In the genomic region with DNA sequence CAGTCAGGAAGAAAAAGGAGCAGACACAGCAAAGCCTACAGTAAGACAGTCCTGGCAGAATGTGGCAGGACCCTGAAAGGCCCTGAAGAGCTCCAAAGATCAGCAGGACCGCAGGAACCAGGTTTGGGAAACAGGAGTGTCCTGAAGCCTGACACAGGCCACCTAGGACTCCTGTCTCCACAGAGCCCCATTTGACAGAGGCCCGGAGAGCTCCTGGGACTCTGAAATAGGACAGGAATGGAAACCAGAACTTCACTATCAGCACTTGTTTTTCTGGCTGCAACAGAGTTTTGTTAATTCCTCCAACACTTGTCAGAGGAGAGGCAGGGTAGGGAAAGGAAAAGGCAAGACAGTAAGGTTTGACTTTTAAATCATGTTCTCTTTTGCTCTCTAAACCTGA, we compare ENCODE assay signal across 2 cellular contexts.
TF ChIP-seq lines count a peak whose summit lies in the region.

No MANE protein-coding gene starts in this region.

TF ChIP-seq in HepG2, 621 proteins besides CTCF, POLR2A, EP300 and RAD21:
- TF ChIP-seq ZNF670 (CRISPR knock-in tag; IDR thresholded peaks at IDR 0.05; ENCODE audit: borderline replicate concordance) (0 out of 2 replicates have a peak, but pooled peaks have one; percentile 42), HDAC1 (CRISPR knock-in tag; IDR thresholded peaks at IDR 0.05) (0 out of 2 replicates have a peak, but pooled peaks have one; percentile 35), FOXK1 (CRISPR knock-in tag; IDR thresholded peaks at IDR 0.05; ENCODE audit: borderline replicate concordance, low read depth) (no peak), ZFP82 (CRISPR knock-in tag; IDR thresholded peaks at IDR 0.05; ENCODE audit: borderline replicate concordance) (0 out of 2 replicates have a peak, but pooled peaks have one; percentile 30)

TF ChIP-seq in SK-N-SH, 30 proteins besides CTCF, POLR2A, EP300 and RAD21:
- TF ChIP-seq FOSL2 (IDR thresholded peaks at IDR 0.05; ENCODE audit: borderline replicate concordance, low read depth) (no peak), ELF1 (IDR thresholded peaks at IDR 0.05) (no peak), NRF1 (IDR thresholded peaks at IDR 0.05; ENCODE audit: low read depth, low read length) (no peak), JUND (IDR thresholded peaks at IDR 0.05) (no peak), FOXM1 (IDR thresholded peaks at IDR 0.05; ENCODE audit: low read depth) (no peak), TEAD4 (IDR thresholded peaks at IDR 0.05; ENCODE audit: borderline replicate concordance, insufficient read depth) (no peak), NFIC (IDR thresholded peaks at IDR 0.05; ENCODE audit: borderline replicate concordance) (no peak), YY1 (IDR thresholded peaks at IDR 0.05; ENCODE audit: low read depth) (no peak)
- TF ChIP-seq, protein P1, sequence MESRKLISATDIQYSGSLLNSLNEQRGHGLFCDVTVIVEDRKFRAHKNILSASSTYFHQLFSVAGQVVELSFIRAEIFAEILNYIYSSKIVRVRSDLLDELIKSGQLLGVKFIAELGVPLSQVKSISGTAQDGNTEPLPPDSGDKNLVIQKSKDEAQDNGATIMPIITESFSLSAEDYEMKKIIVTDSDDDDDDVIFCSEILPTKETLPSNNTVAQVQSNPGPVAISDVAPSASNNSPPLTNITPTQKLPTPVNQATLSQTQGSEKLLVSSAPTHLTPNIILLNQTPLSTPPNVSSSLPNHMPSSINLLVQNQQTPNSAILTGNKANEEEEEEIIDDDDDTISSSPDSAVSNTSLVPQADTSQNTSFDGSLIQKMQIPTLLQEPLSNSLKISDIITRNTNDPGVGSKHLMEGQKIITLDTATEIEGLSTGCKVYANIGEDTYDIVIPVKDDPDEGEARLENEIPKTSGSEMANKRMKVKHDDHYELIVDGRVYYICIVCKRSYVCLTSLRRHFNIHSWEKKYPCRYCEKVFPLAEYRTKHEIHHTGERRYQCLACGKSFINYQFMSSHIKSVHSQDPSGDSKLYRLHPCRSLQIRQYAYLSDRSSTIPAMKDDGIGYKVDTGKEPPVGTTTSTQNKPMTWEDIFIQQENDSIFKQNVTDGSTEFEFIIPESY (IDR thresholded peaks at IDR 0.05; ENCODE audit: borderline replicate concordance, low read depth): no peak
- TF ChIP-seq, protein P2, sequence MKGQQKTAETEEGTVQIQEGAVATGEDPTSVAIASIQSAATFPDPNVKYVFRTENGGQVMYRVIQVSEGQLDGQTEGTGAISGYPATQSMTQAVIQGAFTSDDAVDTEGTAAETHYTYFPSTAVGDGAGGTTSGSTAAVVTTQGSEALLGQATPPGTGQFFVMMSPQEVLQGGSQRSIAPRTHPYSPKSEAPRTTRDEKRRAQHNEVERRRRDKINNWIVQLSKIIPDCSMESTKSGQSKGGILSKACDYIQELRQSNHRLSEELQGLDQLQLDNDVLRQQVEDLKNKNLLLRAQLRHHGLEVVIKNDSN (IDR thresholded peaks at IDR 0.05; ENCODE audit: borderline replicate concordance, low read depth): no peak
- TF ChIP-seq, protein P3, sequence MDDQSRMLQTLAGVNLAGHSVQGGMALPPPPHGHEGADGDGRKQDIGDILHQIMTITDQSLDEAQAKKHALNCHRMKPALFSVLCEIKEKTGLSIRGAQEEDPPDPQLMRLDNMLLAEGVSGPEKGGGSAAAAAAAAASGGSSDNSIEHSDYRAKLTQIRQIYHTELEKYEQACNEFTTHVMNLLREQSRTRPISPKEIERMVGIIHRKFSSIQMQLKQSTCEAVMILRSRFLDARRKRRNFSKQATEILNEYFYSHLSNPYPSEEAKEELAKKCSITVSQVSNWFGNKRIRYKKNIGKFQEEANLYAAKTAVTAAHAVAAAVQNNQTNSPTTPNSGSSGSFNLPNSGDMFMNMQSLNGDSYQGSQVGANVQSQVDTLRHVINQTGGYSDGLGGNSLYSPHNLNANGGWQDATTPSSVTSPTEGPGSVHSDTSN (IDR thresholded peaks at IDR 0.05): no peak
- TF ChIP-seq, protein P4, sequence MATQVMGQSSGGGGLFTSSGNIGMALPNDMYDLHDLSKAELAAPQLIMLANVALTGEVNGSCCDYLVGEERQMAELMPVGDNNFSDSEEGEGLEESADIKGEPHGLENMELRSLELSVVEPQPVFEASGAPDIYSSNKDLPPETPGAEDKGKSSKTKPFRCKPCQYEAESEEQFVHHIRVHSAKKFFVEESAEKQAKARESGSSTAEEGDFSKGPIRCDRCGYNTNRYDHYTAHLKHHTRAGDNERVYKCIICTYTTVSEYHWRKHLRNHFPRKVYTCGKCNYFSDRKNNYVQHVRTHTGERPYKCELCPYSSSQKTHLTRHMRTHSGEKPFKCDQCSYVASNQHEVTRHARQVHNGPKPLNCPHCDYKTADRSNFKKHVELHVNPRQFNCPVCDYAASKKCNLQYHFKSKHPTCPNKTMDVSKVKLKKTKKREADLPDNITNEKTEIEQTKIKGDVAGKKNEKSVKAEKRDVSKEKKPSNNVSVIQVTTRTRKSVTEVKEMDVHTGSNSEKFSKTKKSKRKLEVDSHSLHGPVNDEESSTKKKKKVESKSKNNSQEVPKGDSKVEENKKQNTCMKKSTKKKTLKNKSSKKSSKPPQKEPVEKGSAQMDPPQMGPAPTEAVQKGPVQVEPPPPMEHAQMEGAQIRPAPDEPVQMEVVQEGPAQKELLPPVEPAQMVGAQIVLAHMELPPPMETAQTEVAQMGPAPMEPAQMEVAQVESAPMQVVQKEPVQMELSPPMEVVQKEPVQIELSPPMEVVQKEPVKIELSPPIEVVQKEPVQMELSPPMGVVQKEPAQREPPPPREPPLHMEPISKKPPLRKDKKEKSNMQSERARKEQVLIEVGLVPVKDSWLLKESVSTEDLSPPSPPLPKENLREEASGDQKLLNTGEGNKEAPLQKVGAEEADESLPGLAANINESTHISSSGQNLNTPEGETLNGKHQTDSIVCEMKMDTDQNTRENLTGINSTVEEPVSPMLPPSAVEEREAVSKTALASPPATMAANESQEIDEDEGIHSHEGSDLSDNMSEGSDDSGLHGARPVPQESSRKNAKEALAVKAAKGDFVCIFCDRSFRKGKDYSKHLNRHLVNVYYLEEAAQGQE (IDR thresholded peaks at IDR 0.05; ENCODE audit: low read depth, low read length): no peak
- TF ChIP-seq, protein P5, sequence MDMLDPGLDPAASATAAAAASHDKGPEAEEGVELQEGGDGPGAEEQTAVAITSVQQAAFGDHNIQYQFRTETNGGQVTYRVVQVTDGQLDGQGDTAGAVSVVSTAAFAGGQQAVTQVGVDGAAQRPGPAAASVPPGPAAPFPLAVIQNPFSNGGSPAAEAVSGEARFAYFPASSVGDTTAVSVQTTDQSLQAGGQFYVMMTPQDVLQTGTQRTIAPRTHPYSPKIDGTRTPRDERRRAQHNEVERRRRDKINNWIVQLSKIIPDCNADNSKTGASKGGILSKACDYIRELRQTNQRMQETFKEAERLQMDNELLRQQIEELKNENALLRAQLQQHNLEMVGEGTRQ (IDR thresholded peaks at IDR 0.05; ENCODE audit: borderline replicate concordance, low read depth, low read length): no peak
TF ChIP-seq in SK-N-SH: peak in this region for 0.
